8 cellular contexts compared by ENCODE assay signal in the genomic region with DNA sequence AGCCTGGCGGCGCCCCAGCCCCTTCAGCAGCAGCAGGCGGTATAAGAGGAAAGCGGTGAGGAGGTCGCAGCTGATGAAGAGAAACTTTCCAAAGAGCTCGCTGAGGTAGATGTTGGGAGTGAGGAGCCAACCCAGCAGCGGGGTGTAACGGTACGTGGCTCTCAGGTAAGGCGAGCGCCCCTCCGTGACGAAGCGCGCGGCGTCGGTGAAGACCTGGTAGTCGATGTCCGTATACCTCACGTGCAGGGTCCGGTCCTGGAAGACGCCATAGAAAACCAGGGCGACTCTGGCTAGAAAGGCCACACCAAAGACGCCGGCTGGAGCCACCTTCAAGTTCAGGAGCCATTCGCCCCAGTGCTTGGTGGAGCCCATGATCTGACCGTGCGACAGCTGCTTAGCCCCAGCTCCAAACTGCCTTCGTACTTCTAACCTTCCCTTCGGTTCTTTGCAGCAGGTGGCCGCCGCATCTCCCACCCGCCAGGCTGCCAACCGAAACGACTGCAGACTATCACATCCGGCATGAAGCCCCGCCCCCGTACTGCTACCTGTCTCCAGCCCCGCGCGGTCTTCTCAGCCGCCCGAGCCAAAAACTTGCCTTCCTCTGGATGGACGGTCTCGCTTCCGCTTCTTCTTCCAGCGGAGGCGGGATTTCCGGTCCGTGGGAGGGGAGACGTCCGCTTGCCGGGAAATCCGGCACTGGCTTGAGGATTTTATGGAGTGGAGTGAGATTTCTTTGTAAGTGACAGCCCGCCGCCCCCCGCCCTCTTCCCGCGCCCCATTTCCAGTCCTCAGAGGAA. TPM values are rescaled to one million over a fixed set of nuclear protein-coding genes. Genes with fewer than 3 reads are reported as not detected.
DNase-seq lines count a peak whose midpoint lies in the region; ATAC-seq, FAIRE-seq and TF ChIP-seq lines count a peak whose summit lies in the region.

A gene (minus strand): TSS at position 623 of the 797 bp plus-strand sequence. CDS start 251 bp downstream, at position 372.

- peaks cover 26% of the 10 kb centered on the region for H3K4me1 Mint-ChIP-seq in T-helper 1 cell treated with Interleukin-12 subunit alpha and Interleukin-12 subunit beta and Interleukin-4 antibody, amounts not matched to agents 30 μg/mL and 1 μg/mL, for 36 hours (ENCODE audit: low read depth)

- peak in 1 of 4 experiments; percentile 12 for TF ChIP-seq CTCF in prostate gland (IDR thresholded peaks at IDR 0.05)

- no peaks in the 10 kb centered on the region for H3K36me3 ChIP-seq in prostate gland

- H3K4me1 ChIP-seq in prostate gland (replicated peaks), result no peaks in the 10 kb centered on the region

- H3K27ac ChIP-seq in angular gyrus (ENCODE audit: low read depth, low read length), result peak within 1 kb of the TSS; percentile 60
- peak within 1 kb of the TSS; percentile 61 to 78 for H3K27ac ChIP-seq in prostate gland

- H3K4me3 Mint-ChIP-seq in T-helper 1 cell treated with Interleukin-12 subunit alpha and Interleukin-12 subunit beta and Interleukin-4 antibody, amounts not matched to agents 30 μg/mL and 1 μg/mL, for 36 hours, result peak within 1 kb of the TSS; percentile 96

- H3K4me3 ChIP-seq in prostate gland, result peak within 1 kb of the TSS; percentile 55 to 71

- ATAC-seq in GM18498 (IDR thresholded peaks at IDR 0.05; ENCODE audit: unreplicated experiment) (peak; percentile 97), HG02885 (IDR thresholded peaks at IDR 0.05; ENCODE audit: poor library complexity, unreplicated experiment) (peak; percentile 95), left ventricle myocardium superior (peak; percentile 97)

- H3K27me3 ChIP-seq in prostate gland (replicated peaks; ENCODE audit: insufficient read depth), result no peaks in the 10 kb centered on the region

- FAIRE-seq in urothelium cell line (lab: Jason Lieb, UNC), result peak; percentile 80

- no peaks in the 10 kb centered on the region for H3K9me3 Mint-ChIP-seq in T-helper 1 cell treated with Interleukin-12 subunit alpha and Interleukin-12 subunit beta and Interleukin-4 antibody, amounts not matched to agents 30 μg/mL and 1 μg/mL, for 36 hours

- peak; percentile 96 for DNase-seq in NCI-H1694 (lab: John Stamatoyannopoulos, UW)
- DNase-seq in left ventricle myocardium superior, result peak; percentile 96
- DNase-seq in prostate gland (ENCODE audit: low spot score), result peak; percentile 97
- peak; percentile 97 for DNase-seq in urothelium cell line (ENCODE audit: low spot score)

- H3K27me3 Mint-ChIP-seq in T-helper 1 cell treated with Interleukin-12 subunit alpha and Interleukin-12 subunit beta and Interleukin-4 antibody, amounts not matched to agents 30 μg/mL and 1 μg/mL, for 36 hours (ENCODE audit: low read depth), result peaks cover 18% of the 10 kb centered on the region

- peaks cover 4% of the 10 kb centered on the region for H3K36me3 Mint-ChIP-seq in T-helper 1 cell treated with Interleukin-12 subunit alpha and Interleukin-12 subunit beta and Interleukin-4 antibody, amounts not matched to agents 30 μg/mL and 1 μg/mL, for 36 hours (ENCODE audit: low read depth)

- H3K27ac Mint-ChIP-seq in T-helper 1 cell treated with Interleukin-12 subunit alpha and Interleukin-12 subunit beta and Interleukin-4 antibody, amounts not matched to agents 30 μg/mL and 1 μg/mL, for 36 hours, result peak within 1 kb of the TSS; percentile 86

- WGBS in prostate gland, result under 1% methylated on average over 60 of the region's 60 CpGs

- no peaks in the 10 kb centered on the region for H3K9me3 ChIP-seq in prostate gland

- intact Hi-C loops in left ventricle myocardium superior (cut with micrococcal nuclease), result no loop called here
- intact Hi-C loops in prostate gland (cut with DNase I), result no loop called here

- peak; percentile 47 for TF ChIP-seq POLR2A in prostate gland (IDR thresholded peaks at IDR 0.05)

RNA-seq across cellular contexts. Expression of the gene that starts here (rescaled TPM):
- 2.4 TPM for total RNA-seq in left ventricle myocardium superior
- total RNA-seq in prostate gland, result 1 to 10 TPM; 5.9 to 8.4 TPM

Comparison
In these comparisons a context has a peak if more than half of its experiments do, and no peak if none do; other contexts are left out.
1. Peak in every context shown above with its lines: DNase-seq, ATAC-seq, H3K4me3 ChIP-seq and H3K27ac ChIP-seq.